Comparison of ENCODE assay signal across 12 cellular contexts in the genomic region with DNA sequence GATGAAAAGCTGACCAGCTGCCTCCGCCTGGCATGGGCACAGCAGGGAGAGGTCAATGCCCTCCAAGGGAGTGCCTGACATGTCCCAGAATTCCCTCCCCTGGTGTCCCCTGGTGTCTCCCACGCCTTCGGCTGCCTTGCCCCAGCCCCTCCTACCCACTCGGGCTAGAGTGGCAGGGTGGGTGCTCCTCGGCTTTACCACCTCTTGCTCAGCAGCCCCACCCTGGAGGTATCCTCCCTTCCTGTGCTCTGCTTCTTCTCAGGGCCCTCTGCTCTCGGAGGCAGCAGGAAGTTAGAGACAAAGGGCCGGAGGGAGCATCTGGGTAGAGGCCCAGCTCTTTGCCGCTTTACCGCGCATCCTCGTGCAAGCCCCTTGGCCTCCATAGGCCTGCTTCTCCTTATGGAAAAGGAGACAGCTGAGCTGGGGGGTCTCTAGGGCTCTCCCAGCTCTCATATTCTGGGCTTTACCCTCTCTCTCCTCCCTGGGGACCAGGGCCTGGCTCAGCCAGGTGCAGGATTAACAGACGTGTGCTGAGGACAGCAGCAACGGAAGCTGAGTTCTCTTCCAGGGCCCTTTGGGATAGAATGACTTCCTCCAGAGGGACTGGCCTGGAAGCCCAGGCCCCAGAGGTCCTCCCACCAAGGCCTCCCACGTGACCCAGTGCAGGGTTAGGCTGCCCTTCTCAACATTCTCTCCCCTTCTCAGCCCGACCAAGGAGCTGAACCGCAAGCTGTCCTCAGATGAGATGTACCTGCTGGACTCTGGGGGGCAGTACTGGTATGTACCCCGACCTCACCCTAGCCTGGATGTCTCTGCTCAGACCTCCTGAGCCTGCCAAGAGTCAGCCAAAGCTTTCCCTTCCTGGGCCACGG. TPM values are rescaled to one million over a fixed set of nuclear protein-coding genes. Genes with fewer than 3 reads are reported as not detected.
DNase-seq lines count a peak whose midpoint lies in the region; ATAC-seq, FAIRE-seq and TF ChIP-seq lines count a peak whose summit lies in the region.
"Had no signal": no experiment of that assay in that cellular context is flagged by ENCODE, and none has a peak within 500 bp of the region (broad histone marks: within the 10 kb centered on the region; RNA-seq: fewer than 3 reads in every experiment).

No MANE protein-coding gene starts in this region.

- H3K27ac Mint-ChIP-seq in CD8-positive, alpha-beta memory T cell = peak overlapping the region; percentile 41 to 93 (median 82)
- H3K27ac Mint-ChIP-seq in endodermal cell = no peak overlapping the region

- H2AFZ ChIP-seq in OCI-LY3 (ENCODE audit: low read depth, low read length) (no peak overlapping the region; the same call in 1 of the 2 replicates), mesenchymal stem cell (ENCODE audit: low read depth, low read length) (no peak overlapping the region)

- H3K9me3 Mint-ChIP-seq in CD8-positive, alpha-beta memory T cell = no peaks in the 10 kb centered on the region
- peaks cover 2% of the 10 kb centered on the region for H3K9me3 Mint-ChIP-seq in endodermal cell

- H2BK5ac ChIP-seq in mesenchymal stem cell (ENCODE audit: low read depth, low read length, poor library complexity, severe bottlenecking) = no peak overlapping the region

- peaks cover 0 to 1% (median 0%) of the 10 kb centered on the region in 3 donors for H3K36me3 Mint-ChIP-seq in CD8-positive, alpha-beta memory T cell
- no peaks in the 10 kb centered on the region for H3K36me3 Mint-ChIP-seq in endodermal cell (ENCODE audit: low read depth)

- no peak overlapping the region for H2BK12ac ChIP-seq in mesenchymal stem cell (ENCODE audit: low read length in 2 of 2)

- no peak overlapping the region for H3K4ac ChIP-seq in mesenchymal stem cell (ENCODE audit: low read depth in 1 of 2, low read length in 2 of 2)

- no peak overlapping the region for H2AK5ac ChIP-seq in mesenchymal stem cell (ENCODE audit: low read length, severe bottlenecking)

- no peak overlapping the region for H4K8ac ChIP-seq in mesenchymal stem cell (ENCODE audit: low read length)

- peaks cover 0 to 3% of the 10 kb centered on the region in 2 donors for H3K27me3 Mint-ChIP-seq in CD8-positive, alpha-beta memory T cell
- peaks cover 2% of the 10 kb centered on the region for H3K27me3 Mint-ChIP-seq in endodermal cell (ENCODE audit: insufficient read depth)

- CTCF ChIA-PET in CD8-positive, alpha-beta memory T cell (lab: Charles Lee) = interaction anchor here (0.8 to 2.0 kb wide), 17 partner anchors 10 to 118 kb away, joined by 3 to 10 read pairs (median 5); a partner anchor contains a TSS

- no peaks in the 10 kb centered on the region for H3K27me3 ChIP-seq in CD8-positive, alpha-beta memory T cell (ENCODE audit: insufficient read depth, low read length, poor library complexity, severe bottlenecking)
- H3K27me3 ChIP-seq in OCI-LY3 (ENCODE audit: low read depth, low read length) (no peaks in the 10 kb centered on the region), endodermal cell (ENCODE audit: control insufficient read depth, insufficient read depth, low read length, poor library complexity, severe bottlenecking) (no peaks in the 10 kb centered on the region), mesenchymal stem cell (ENCODE audit: control insufficient read depth in 1 of 2, insufficient read depth in 1 of 2, low read length in 2 of 2) (peaks cover 0 to 50% of the 10 kb centered on the region in 2 experiments)
- H3K27me3 ChIP-seq: esophagus squamous epithelium, transverse colon had no signal

- peaks cover 62 to 76% (median 72%) of the 10 kb centered on the region in 3 donors for H3K4me1 Mint-ChIP-seq in CD8-positive, alpha-beta memory T cell
- H3K4me1 Mint-ChIP-seq in endodermal cell = peaks cover 3% of the 10 kb centered on the region

- H3K9ac ChIP-seq in OCI-LY3 (ENCODE audit: low read length) (no peak overlapping the region), endodermal cell (ENCODE audit: extremely low read depth, low read length, poor library complexity, severe bottlenecking) (no peak overlapping the region), mesenchymal stem cell (ENCODE audit: low read length) (no peak overlapping the region)

- H3K27ac ChIP-seq in CD8-positive, alpha-beta memory T cell (ENCODE audit: low read depth, low read length) = peak overlapping the region; percentile 9
- no peak overlapping the region for H3K27ac ChIP-seq in OCI-LY3 (ENCODE audit: low read length)
- no peak overlapping the region for H3K27ac ChIP-seq in endodermal cell (ENCODE audit: low read depth, low read length)
- H3K27ac ChIP-seq in mesenchymal stem cell (ENCODE audit: low read length, poor library complexity, severe bottlenecking) = no peak overlapping the region
- H3K27ac ChIP-seq: esophagus squamous epithelium, transverse colon had no signal

- no peak overlapping the region for H3K4me2 ChIP-seq in OCI-LY3 (ENCODE audit: low read length)
- H3K4me2 ChIP-seq in mesenchymal stem cell (ENCODE audit: low read length, poor library complexity, severe bottlenecking) = no peak overlapping the region

- no peaks in the 10 kb centered on the region for H3K9me3 ChIP-seq in CD8-positive, alpha-beta memory T cell (ENCODE audit: low read length)
- H3K9me3 ChIP-seq in OCI-LY3 (ENCODE audit: insufficient read depth, low read length) (no peaks in the 10 kb centered on the region), endodermal cell (ENCODE audit: control insufficient read depth, low read length) (no peaks in the 10 kb centered on the region), mesenchymal stem cell (ENCODE audit: control insufficient read depth, low read length) (no peaks in the 10 kb centered on the region)
- H3K9me3 ChIP-seq: esophagus squamous epithelium, HAP-1, transverse colon had no signal

- H3K14ac ChIP-seq in mesenchymal stem cell (ENCODE audit: low read length in 2 of 2) = no peak overlapping the region

- no peak overlapping the region for H2BK15ac ChIP-seq in mesenchymal stem cell (ENCODE audit: low read depth, poor library complexity, severe bottlenecking)

- TF ChIP-seq CTCF in OCI-LY3 (IDR thresholded peaks at IDR 0.05; ENCODE audit: low read depth, low read length) (peak; percentile 45), endodermal cell (conservative IDR thresholded peaks at IDR 0.05) (peak; percentile 53)

- no peaks in the 10 kb centered on the region for H3K79me2 ChIP-seq in OCI-LY3 (ENCODE audit: low read length)

- H3K4me3 ChIP-seq in CD8-positive, alpha-beta memory T cell (ENCODE audit: low read length) = peak overlapping the region; percentile 37
- no peak overlapping the region for H3K4me3 ChIP-seq in OCI-LY3 (ENCODE audit: low read length)
- H3K4me3 ChIP-seq in endodermal cell (ENCODE audit: low read length) = no peak overlapping the region
- H3K4me3 ChIP-seq in mesenchymal stem cell (ENCODE audit: insufficient read depth in 1 of 2, low read depth in 1 of 2, low read length in 2 of 2) = no peak overlapping the region
- H3K4me3 ChIP-seq: esophagus squamous epithelium, HAP-1, transverse colon had no signal

- no peak overlapping the region for H3K23ac ChIP-seq in mesenchymal stem cell (ENCODE audit: low read length in 2 of 2)

- peak overlapping the region; percentile 57 to 87 (median 71) for H3K4me3 Mint-ChIP-seq in CD8-positive, alpha-beta memory T cell
- no peak overlapping the region for H3K4me3 Mint-ChIP-seq in endodermal cell

- H4K91ac ChIP-seq in mesenchymal stem cell (ENCODE audit: low read length) = no peak overlapping the region

- peaks cover 66% of the 10 kb centered on the region for H3K4me1 ChIP-seq in CD8-positive, alpha-beta memory T cell (ENCODE audit: insufficient read depth, low read length)
- peaks cover 25% of the 10 kb centered on the region for H3K4me1 ChIP-seq in OCI-LY3 (ENCODE audit: low read length)
- H3K4me1 ChIP-seq in endodermal cell (ENCODE audit: control insufficient read depth, insufficient read depth, low read length) = no peaks in the 10 kb centered on the region
- H3K4me1 ChIP-seq in mesenchymal stem cell (ENCODE audit: control insufficient read depth, insufficient read depth, low read depth, low read length) = peaks cover 9% of the 10 kb centered on the region
- H3K4me1 ChIP-seq: HAP-1, transverse colon had no signal

- ATAC-seq in HG02763 (IDR thresholded peaks at IDR 0.05; ENCODE audit: unreplicated experiment) = no peak
- ATAC-seq in HG03457 (IDR thresholded peaks at IDR 0.05; ENCODE audit: unreplicated experiment) = no peak

- POLR2A ChIA-PET in CD8-positive, alpha-beta memory T cell (lab: Charles Lee) = interaction anchor here (0.5 to 2.4 kb wide), 9 partner anchors 11 to 41 kb away, joined by 3 to 17 read pairs (median 3); a partner anchor contains a TSS

- peak in 3 of 5 donors; percentile 29 to 58 (median 41) for DNase-seq in CD8-positive, alpha-beta memory T cell
- DNase-seq in GM18507 (ENCODE audit: extremely low spot score, insufficient read length, low read depth) = no peak
- DNase-seq in endodermal cell = peak; percentile 76
- no peak for DNase-seq in KG1 (lab: John Stamatoyannopoulos, UW)
- DNase-seq in mesenchymal stem cell = no peak
- DNase-seq: esophagus squamous epithelium, IMR-90, transverse colon had no signal

- H3K79me1 ChIP-seq in mesenchymal stem cell (replicated peaks; ENCODE audit: low read length, poor library complexity, severe bottlenecking) = no peaks in the 10 kb centered on the region

- H4K20me1 ChIP-seq in OCI-LY3 (ENCODE audit: insufficient read depth, low read length) = no peaks in the 10 kb centered on the region

- FAIRE-seq in GM18507 (lab: Jason Lieb, UNC) = peak; percentile 85

- 87 to 93% methylated on average over 3 to 18 of the region's 18 CpGs for WGBS in endodermal cell (ENCODE audit: insufficient coverage in 1 of 2, insufficient read length in 1 of 2), 2 experiments
- 73% methylated on average over 8 of the region's 18 CpGs for WGBS in mesenchymal stem cell

- H3K36me3 ChIP-seq in CD8-positive, alpha-beta memory T cell (ENCODE audit: insufficient read depth, low read length) = no peaks in the 10 kb centered on the region
- H3K36me3 ChIP-seq in OCI-LY3 (replicated peaks; ENCODE audit: low read depth, low read length) = no peaks in the 10 kb centered on the region
- H3K36me3 ChIP-seq in endodermal cell (ENCODE audit: control insufficient read depth, insufficient read depth, low read length) = no peaks in the 10 kb centered on the region
- no peaks in the 10 kb centered on the region for H3K36me3 ChIP-seq in mesenchymal stem cell (ENCODE audit: control insufficient read depth in 1 of 2, insufficient read depth in 2 of 2, low read depth in 1 of 2, low read length in 2 of 2)
- H3K36me3 ChIP-seq: esophagus squamous epithelium, HAP-1, transverse colon had no signal

- H2BK120ac ChIP-seq in mesenchymal stem cell (ENCODE audit: low read depth, low read length) = no peak overlapping the region

- H3K18ac ChIP-seq in mesenchymal stem cell (ENCODE audit: low read depth in 1 of 2, low read length in 2 of 2) = no peak overlapping the region

RNA-seq across cellular contexts. Expression of a gene that starts 17.2 kb away (rescaled TPM):
- under 1 TPM; 0.28 to 0.29 TPM for total RNA-seq in CD8-positive, alpha-beta memory T cell
- 1.2 TPM for polyA plus RNA-seq in CD8-positive, alpha-beta memory T cell
- under 1 TPM; 0.20 to 0.31 TPM for total RNA-seq in endodermal cell
- 0.25 TPM for polyA plus RNA-seq in endodermal cell (2013, experiment 1 of 2)
- polyA plus RNA-seq in endodermal cell (2013, experiment 2 of 2) = 0.46 TPM
- polyA plus RNA-seq in mesenchymal stem cell (2013, experiment 1 of 2) = 0.59 TPM
- polyA plus RNA-seq in mesenchymal stem cell (2013, experiment 2 of 2) = 0.37 TPM

RNA-seq across cellular contexts. Expression of a gene that starts 23.7 kb away (rescaled TPM):
- total RNA-seq in CD8-positive, alpha-beta memory T cell = 100 to 1,000 TPM; 140 to 147 TPM
- 296 TPM for polyA plus RNA-seq in CD8-positive, alpha-beta memory T cell
- total RNA-seq in endodermal cell = not detected
- not detected for polyA plus RNA-seq in endodermal cell (2013, experiment 1 of 2)
- polyA plus RNA-seq in endodermal cell (2013, experiment 2 of 2) = not detected
- not detected for polyA plus RNA-seq in mesenchymal stem cell (2013, experiment 1 of 2)
- polyA plus RNA-seq in mesenchymal stem cell (2013, experiment 2 of 2) = not detected
- total RNA-seq: IMR-90 had no signal
- polyA plus RNA-seq: IMR-90 had no signal

Comparison
In these comparisons a context has a peak if more than half of its experiments do, and no peak if none do; other contexts are left out.
1. DNase-seq: peak in CD8-positive, alpha-beta memory T cell (3 of 5) and endodermal cell (single experiment); none in GM18507 (single experiment), KG1 (single experiment) and mesenchymal stem cell (single experiment).
2. RNA of a gene that starts 23.7 kb away (total RNA-seq): 140 to 147 TPM in CD8-positive, alpha-beta memory T cell; not detected in endodermal cell; every median in the first group is over 100 times any median in the second.